In genomic region chr16:22348296-22348695, GRCh38 we compare ENCODE assay signal across 1 cellular context.
A peak's percentile ranks its signal among the peaks of the same experiment; 100 is the strongest.
TF ChIP-seq lines count a peak whose summit lies in the region.

No MANE protein-coding gene starts in this region.

TF ChIP-seq in HepG2, 621 proteins besides CTCF, POLR2A, EP300 and RAD21:
- no peak for TF ChIP-seq ZNF724P (CRISPR knock-in tag; IDR thresholded peaks at IDR 0.05; ENCODE audit: borderline replicate concordance)
- peak; percentile 69 for TF ChIP-seq RBM22 (optimal IDR thresholded peaks at IDR 0.05; ENCODE audit: low read length)
- TF ChIP-seq ZNF3 (CRISPR knock-in tag; IDR thresholded peaks at IDR 0.05) = no peak
